Comparison of ENCODE assay signal across 8 cellular contexts in genomic region chr17:35312790-35313711, GRCh38.
DNase-seq lines count a peak whose midpoint lies in the region; ATAC-seq and TF ChIP-seq lines count a peak whose summit lies in the region.

No MANE protein-coding gene starts in this region.

- no peak overlapping the region for H3K9ac ChIP-seq in SU-DHL-6 (ENCODE audit: low read length)

- H2AFZ ChIP-seq in SU-DHL-6 (ENCODE audit: low read depth, low read length, severe bottlenecking) = no peak overlapping the region

- H3K4me1 ChIP-seq in CD8-positive, alpha-beta memory T cell (ENCODE audit: insufficient read depth, low read length) = peaks cover 25% of the 10 kb centered on the region
- H3K4me1 ChIP-seq in right atrium auricular region = peaks cover 0 to 32% of the 10 kb centered on the region in 2 donors

- peak overlapping the region; percentile 90 to 99 (median 98) for H3K27ac Mint-ChIP-seq in CD8-positive, alpha-beta memory T cell

- H3K4me1 Mint-ChIP-seq in CD8-positive, alpha-beta memory T cell = peaks cover 49 to 71% (median 58%) of the 10 kb centered on the region in 3 donors

- H3K4me2 ChIP-seq in SU-DHL-6 (ENCODE audit: low read depth, low read length, poor library complexity, severe bottlenecking) = no peak overlapping the region

- no peaks in the 10 kb centered on the region for H3K79me2 ChIP-seq in SU-DHL-6 (ENCODE audit: insufficient read depth, low read length)

- H3K36me3 Mint-ChIP-seq in CD8-positive, alpha-beta memory T cell = peaks cover 0 to 8% (median 0%) of the 10 kb centered on the region in 3 donors

- H3K4me3 Mint-ChIP-seq in CD8-positive, alpha-beta memory T cell = peak overlapping the region; percentile 92 to 100 (median 98)

- DNase-seq in CD8-positive, alpha-beta memory T cell = peak; percentile 83 to 97 (median 95)
- DNase-seq in LoVo (ENCODE audit: low spot score) = peak; percentile 60
- peak; percentile 49 for DNase-seq in activated naive CD8-positive, alpha-beta T cell treated with anti-CD3 and anti-CD28 coated beads, Interleukin-2, amount 50 U/mL, for 16 hours (ENCODE audit: low read depth, low spot score)
- peak; percentile 61 for DNase-seq in right atrium auricular region (ENCODE audit: low spot score)
- peak; percentile 50 for DNase-seq in pulmonary artery endothelial cell (ENCODE audit: low read depth, low spot score)
- DNase-seq in ureter (ENCODE audit: low spot score) = peak; percentile 53

- peak overlapping the region; percentile 83 for H3K4me3 ChIP-seq in CD8-positive, alpha-beta memory T cell (ENCODE audit: low read length)
- no peak overlapping the region for H3K4me3 ChIP-seq in SU-DHL-6 (ENCODE audit: insufficient read depth, low read length, poor library complexity, severe bottlenecking)
- H3K4me3 ChIP-seq in right atrium auricular region = peak overlapping the region; percentile 36 to 48

- no peaks in the 10 kb centered on the region for H3K36me3 ChIP-seq in CD8-positive, alpha-beta memory T cell (ENCODE audit: insufficient read depth, low read length)
- H3K36me3 ChIP-seq in SU-DHL-6 (ENCODE audit: low read length) (no peaks in the 10 kb centered on the region), right atrium auricular region (no peaks in the 10 kb centered on the region)

- no peaks in the 10 kb centered on the region for H4K20me1 ChIP-seq in SU-DHL-6 (ENCODE audit: low read depth, low read length)

- CTCF ChIA-PET in CD8-positive, alpha-beta memory T cell (lab: Charles Lee) = interaction anchor here (0.6 to 7.4 kb wide), 45 partner anchors 9 to 435 kb away, joined by 3 to 167 read pairs (median 4); partner anchors contain the start of genes PEX12, SLFN11, SLFN12L and SLFN13

- POLR2A ChIA-PET in CD8-positive, alpha-beta memory T cell (lab: Charles Lee) = interaction anchor here (0.5 to 3.0 kb wide), 20 partner anchors 9 to 541 kb away, joined by 3 to 22 read pairs (median 5); partner anchors contain the start of genes AP2B1, PEX12, SLFN11 and SLFN12L

- H3K27ac ChIP-seq in CD8-positive, alpha-beta memory T cell (ENCODE audit: low read depth, low read length) = peak overlapping the region; percentile 87
- H3K27ac ChIP-seq in SU-DHL-6 (ENCODE audit: low read depth, low read length) = no peak overlapping the region
- peak overlapping the region; percentile 74 to 75 for H3K27ac ChIP-seq in right atrium auricular region

- no peaks in the 10 kb centered on the region for H3K9me2 ChIP-seq in SU-DHL-6 (replicated peaks; ENCODE audit: insufficient read depth, low read length)

- TF ChIP-seq CTCF in SU-DHL-6 (IDR thresholded peaks at IDR 0.05; ENCODE audit: insufficient read depth, low read length, poor library complexity, severe bottlenecking) (peak; percentile 84), right atrium auricular region (IDR thresholded peaks at IDR 0.05) (peak; percentile 60 to 87)

- no peaks in the 10 kb centered on the region for H3K9me3 ChIP-seq in CD8-positive, alpha-beta memory T cell (ENCODE audit: low read length)
- H3K9me3 ChIP-seq in SU-DHL-6 (ENCODE audit: insufficient read depth, low read length) (no peaks in the 10 kb centered on the region), right atrium auricular region (peaks cover 0 to 3% of the 10 kb centered on the region in 2 donors)

- H3K27me3 ChIP-seq in CD8-positive, alpha-beta memory T cell (ENCODE audit: insufficient read depth, low read length, poor library complexity, severe bottlenecking) = no peaks in the 10 kb centered on the region
- H3K27me3 ChIP-seq in SU-DHL-6 (ENCODE audit: low read length) (no peaks in the 10 kb centered on the region), right atrium auricular region (no peaks in the 10 kb centered on the region)

- no peaks in the 10 kb centered on the region for H3K27me3 Mint-ChIP-seq in CD8-positive, alpha-beta memory T cell

- ATAC-seq in GM21381 (IDR thresholded peaks at IDR 0.05; ENCODE audit: unreplicated experiment) = peak; percentile 73

- H3K9me3 Mint-ChIP-seq in CD8-positive, alpha-beta memory T cell = peaks cover 0 to 6% (median 0%) of the 10 kb centered on the region in 5 donors

- no peaks in the 10 kb centered on the region for H3F3A ChIP-seq in SU-DHL-6 (ENCODE audit: insufficient read depth)
